16 cellular contexts compared by ENCODE assay signal in genomic region chr10:25852364-25852941, GRCh38.
"Had no signal": no experiment of that assay in that cellular context is flagged by ENCODE, and none has a peak within 500 bp of the region (broad histone marks: within the 10 kb centered on the region; RNA-seq: fewer than 3 reads in every experiment).

No MANE protein-coding gene starts in this region.

- ATAC-seq: effector memory CD8-positive, alpha-beta T cell; mucosa of descending colon; naive thymus-derived CD8-positive, alpha-beta T cell; pancreas; right cardiac atrium had no signal

- DNase-seq: effector memory CD8-positive, alpha-beta T cell; esophagus squamous epithelium; foreskin fibroblast; kidney glomerular epithelial cell; mammary epithelial cell; mucosa of descending colon; occipital lobe; pancreas; right cardiac atrium; small intestine; stimulated activated CD4-positive, alpha-beta T cell treated with anti-CD3 and anti-CD28 coated beads, Interleukin-12 subunit alpha, Interleukin-12 subunit beta, amount 100 ng/mL, for 4 hours; stimulated activated naive CD4-positive, alpha-beta T cell; stomach; substantia nigra; transverse colon had no signal
